In genomic region chr12:110280784-110281548, GRCh38 we compare ENCODE assay signal across 8 cellular contexts. TPM values are rescaled to one million over a fixed set of nuclear protein-coding genes. Genes with fewer than 3 reads are reported as not detected.
DNase-seq lines count a peak whose midpoint lies in the region; ATAC-seq and TF ChIP-seq lines count a peak whose summit lies in the region.

ATP2A2 (plus strand) TSS chr12:110281247; CDS start chr12:110281790, 543 bp downstream.

- DNase-seq in EH (ENCODE audit: low read depth): peak; percentile 93
- peak; percentile 30 for DNase-seq in GOT3 (lab: John Stamatoyannopoulos, UW)
- DNase-seq in LoVo (ENCODE audit: low spot score): peak; percentile 97
- DNase-seq in RWPE2 (ENCODE audit: low spot score): peak; percentile 85
- peak; percentile 77 for DNase-seq in fibroblast of peridontal ligament (ENCODE audit: extremely low read depth)
- DNase-seq in natural killer cell: peak; percentile 89
- peak; percentile 81 to 93 (median 86) for DNase-seq in stimulated activated naive CD4-positive, alpha-beta T cell (lab: John Stamatoyannopoulos, UW)

- H3K9me3 ChIP-seq in RWPE2 (ENCODE audit: severe bottlenecking): no peaks in the 10 kb centered on the region

- peaks cover 42% of the 10 kb centered on the region for H3K36me3 Mint-ChIP-seq in activated T-helper 17 cell treated with anti-CD3 and anti-CD28 coated beads, Interleukin-2, amount 50 U/mL, for 72 hours (ENCODE audit: low read depth)
- no peaks in the 10 kb centered on the region for H3K36me3 Mint-ChIP-seq in natural killer cell

- H3K4me3 Mint-ChIP-seq in activated T-helper 17 cell treated with anti-CD3 and anti-CD28 coated beads, Interleukin-2, amount 50 U/mL, for 72 hours: peak within 1 kb of the TSS; percentile 67
- H3K4me3 Mint-ChIP-seq in natural killer cell: peak within 1 kb of the TSS; percentile 88

- no peaks in the 10 kb centered on the region for H3K9me3 Mint-ChIP-seq in activated T-helper 17 cell treated with anti-CD3 and anti-CD28 coated beads, Interleukin-2, amount 50 U/mL, for 72 hours
- no peaks in the 10 kb centered on the region for H3K9me3 Mint-ChIP-seq in natural killer cell

- peak within 1 kb of the TSS; percentile 91 for H3K27ac Mint-ChIP-seq in activated T-helper 17 cell treated with anti-CD3 and anti-CD28 coated beads, Interleukin-2, amount 50 U/mL, for 72 hours
- peak within 1 kb of the TSS; percentile 79 to 90 for H3K27ac Mint-ChIP-seq in natural killer cell

- TF ChIP-seq CTCF in RWPE2 (IDR thresholded peaks at IDR 0.05; ENCODE audit: poor library complexity, severe bottlenecking) (no peak), natural killer cell (IDR thresholded peaks at IDR 0.05) (no peak)

- peak within 1 kb of the TSS; percentile 89 for H3K27ac ChIP-seq in RWPE2 (ENCODE audit: poor library complexity, severe bottlenecking)

- intact Hi-C loops in natural killer cell (cut with micrococcal nuclease): loop anchor here (2.0 to 5.0 kb wide), 2 partner anchors 158 to 221 kb away; partner anchors contain the start of genes RAD9B and VPS29

- ATAC-seq in RWPE2 (ENCODE audit: low read depth) (peak; percentile 68), natural killer cell (peak; percentile 84 to 96 (median 86))
- peak; percentile 85 for ATAC-seq in activated T-helper 17 cell treated with anti-CD3 and anti-CD28 coated beads, Interleukin-2, amount 50 U/mL, for 72 hours (replicated peaks)

- H3K4me1 Mint-ChIP-seq in activated T-helper 17 cell treated with anti-CD3 and anti-CD28 coated beads, Interleukin-2, amount 50 U/mL, for 72 hours: peaks cover 28% of the 10 kb centered on the region
- H3K4me1 Mint-ChIP-seq in natural killer cell: peaks cover 44 to 49% of the 10 kb centered on the region in 2 donors

- H3K4me1 ChIP-seq in RWPE2 (ENCODE audit: insufficient read depth, poor library complexity, severe bottlenecking): peaks cover 23% of the 10 kb centered on the region

- peak within 1 kb of the TSS; percentile 66 for H3K4me3 ChIP-seq in RWPE2 (ENCODE audit: severe bottlenecking)

- H3K27me3 ChIP-seq in RWPE2 (ENCODE audit: insufficient read depth, poor library complexity, severe bottlenecking): no peaks in the 10 kb centered on the region

- peaks cover 41% of the 10 kb centered on the region for H3K36me3 ChIP-seq in RWPE2 (ENCODE audit: low read depth)

- no peaks in the 10 kb centered on the region for H3K27me3 Mint-ChIP-seq in activated T-helper 17 cell treated with anti-CD3 and anti-CD28 coated beads, Interleukin-2, amount 50 U/mL, for 72 hours
- H3K27me3 Mint-ChIP-seq in natural killer cell (ENCODE audit: low read depth in 2 of 2): no peaks in the 10 kb centered on the region

RNA-seq across cellular contexts. Expression of gene ATP2A2, which starts in this region (rescaled TPM):
- total RNA-seq in activated T-helper 17 cell treated with anti-CD3 and anti-CD28 coated beads, Interleukin-2, amount 50 U/mL, for 72 hours: 100 to 1,000 TPM; 135 to 261 TPM
- 100 to 1,000 TPM; 118 to 140 (median 123) TPM for total RNA-seq in natural killer cell

Comparison
In these comparisons a context has a peak if more than half of its experiments do, and no peak if none do; other contexts are left out.
1. Peak in every context shown above with its lines: DNase-seq, ATAC-seq, H3K4me3 ChIP-seq and H3K27ac ChIP-seq.
2. DNase-seq: peak in every context shown above with its lines; median percentile 97 in LoVo; 93 in EH; 89 in natural killer cell; 86 in stimulated activated naive CD4-positive, alpha-beta T cell; 85 in RWPE2; 77 in fibroblast of peridontal ligament; 30 in GOT3.